In genomic region chr22:26045855-26046254, GRCh38 we compare ENCODE assay signal across 18 cellular contexts.
"Had no signal": no experiment of that assay in that cellular context is flagged by ENCODE, and none has a peak within 500 bp of the region (broad histone marks: within the 10 kb centered on the region; RNA-seq: fewer than 3 reads in every experiment).

No MANE protein-coding gene starts in this region.

- DNase-seq: cortex of kidney; dorsolateral prefrontal cortex; effector CD8-positive, alpha-beta T cell; foreskin melanocyte; head of caudate nucleus; hippocampal formation; mammary epithelial cell; mucosa of descending colon; naive thymus-derived CD8-positive, alpha-beta T cell; posterior cingulate gyrus; stimulated activated CD4-positive, alpha-beta T cell treated with anti-CD3 and anti-CD28 coated beads, Interleukin-2, amount 100 ng/mL, for 24 hours; stimulated activated CD4-positive, alpha-beta T cell treated with anti-CD3 and anti-CD28 coated beads, Interleukin-4, amount 100 ng/mL, for 4 hours; stimulated activated naive B cell treated with anti-CD40 and anti-IgM and Interleukin-4, amounts not matched to agents 10 μg/mL and 1 μg/mL and 100 μg/mL, for 72 hours; stomach; substantia nigra; transverse colon had no signal

- H3K4me1 Mint-ChIP-seq: naive thymus-derived CD8-positive, alpha-beta T cell; stimulated activated naive B cell treated with anti-CD40 and anti-IgM and Interleukin-4, amounts not matched to agents 10 μg/mL and 1 μg/mL and 100 μg/mL, for 72 hours had no signal

- ATAC-seq: left lobe of liver; mucosa of descending colon; naive thymus-derived CD8-positive, alpha-beta T cell; sciatic nerve; stimulated activated naive B cell treated with anti-CD40 and anti-IgM and Interleukin-4, amounts not matched to agents 10 μg/mL and 1 μg/mL and 100 μg/mL, for 72 hours had no signal

- H3K27ac Mint-ChIP-seq: naive thymus-derived CD8-positive, alpha-beta T cell; stimulated activated naive B cell treated with anti-CD40 and anti-IgM and Interleukin-4, amounts not matched to agents 10 μg/mL and 1 μg/mL and 100 μg/mL, for 72 hours had no signal

- H3K4me3 Mint-ChIP-seq: naive thymus-derived CD8-positive, alpha-beta T cell; stimulated activated naive B cell treated with anti-CD40 and anti-IgM and Interleukin-4, amounts not matched to agents 10 μg/mL and 1 μg/mL and 100 μg/mL, for 72 hours had no signal
